Comparison of ENCODE assay signal across 17 cellular contexts in genomic region chr4:113707013-113707412, GRCh38. TPM values are rescaled to one million over a fixed set of nuclear protein-coding genes. Genes with fewer than 3 reads are reported as not detected.
A peak's percentile ranks its signal among the peaks of the same experiment; 100 is the strongest.
DNase-seq lines count a peak whose midpoint lies in the region; ATAC-seq, FAIRE-seq and TF ChIP-seq lines count a peak whose summit lies in the region.
"Had no signal": no experiment of that assay in that cellular context is flagged by ENCODE, and none has a peak within 500 bp of the region (broad histone marks: within the 10 kb centered on the region; RNA-seq: fewer than 3 reads in every experiment).

No MANE protein-coding gene starts in this region.

- H3K4me3 ChIP-seq in AG09309 (ENCODE audit: control insufficient read depth, low read depth, low read length): no peak overlapping the region
- peak overlapping the region; percentile 35; the same call in 1 of the 2 replicates for H3K4me3 ChIP-seq in GM23248
- no peak overlapping the region for H3K4me3 ChIP-seq in foreskin fibroblast (ENCODE audit: low read depth in 1 of 2, low read length in 2 of 2)
- H3K4me3 ChIP-seq: Peyer's patch, right lobe of liver had no signal

- H3K36me3 ChIP-seq in GM23248 (ENCODE audit: low read depth): 0 out of 2 replicates have a peak, but pooled peaks cover 3% of the 10 kb centered on the region
- H3K36me3 ChIP-seq: Peyer's patch, right lobe of liver had no signal

- H3K27me3 Mint-ChIP-seq in WTC11 (ENCODE audit: low read depth): no peaks in the 10 kb centered on the region
- H3K27me3 Mint-ChIP-seq: activated naive CD8-positive, alpha-beta T cell; natural killer cell treated with Interleukin-12 subunit alpha and Interleukin-12 subunit beta and Interleukin-15 and Interleukin-18, amount 100 ng/mL, for 72 hours; stimulated activated naive CD8-positive, alpha-beta T cell treated with anti-CD3 and anti-CD28 coated beads, Interleukin-15, Interleukin-2, amounts not matched to agents 100 ng/mL and 50 ng/mL, for 24 hours had no signal

- peaks cover 10% of the 10 kb centered on the region; the same call in 1 of the 2 replicates for H3K4me1 Mint-ChIP-seq in WTC11

- peak overlapping the region; percentile 70 for H3K4me2 ChIP-seq in GM23248 (ENCODE audit: unreplicated experiment)

- DNase-seq in AG09309 (ENCODE audit: low read depth) (peak; percentile 20), GM23248 (peak; percentile 79), WTC11 (ENCODE audit: low spot score) (no peak), foreskin fibroblast (peak; percentile 32 to 74), NCI-H2227 treated with DMSO at 0.1 percent for 48 hours (lab: John Stamatoyannopoulos, UW) (no peak), ureter (ENCODE audit: low spot score) (no peak), D721Med (ENCODE audit: insufficient read length, low spot score) (no peak)
- DNase-seq: activated CD4-positive, CD25-positive, alpha-beta regulatory T cell treated with anti-CD3 and anti-CD28 coated beads, Interleukin-2, amount 50 U/mL, for 72 hours; DMS153; erythroblast; NCI-H187; Peyer's patch; right lobe of liver had no signal

- FAIRE-seq in D721Med (lab: Jason Lieb, UNC): no peak

- H3K27ac ChIP-seq in GM23248: peak overlapping the region; percentile 65
- H3K27ac ChIP-seq: Peyer's patch, right lobe of liver had no signal

- H2AFZ ChIP-seq in GM23248: no peak overlapping the region

- CTCF ChIA-PET in WTC11 (lab: Charles Lee): no interaction called here

- H3K9me2 ChIP-seq in GM23248 (ENCODE audit: insufficient read depth): no peaks in the 10 kb centered on the region; the same call in 1 of the 2 replicates

- H3K36me3 Mint-ChIP-seq in WTC11: no peaks in the 10 kb centered on the region
- H3K36me3 Mint-ChIP-seq: natural killer cell treated with Interleukin-12 subunit alpha and Interleukin-12 subunit beta and Interleukin-15 and Interleukin-18, amount 100 ng/mL, for 72 hours had no signal

- POLR2A ChIA-PET in WTC11 (lab: Charles Lee): no interaction called here

- H3K79me2 ChIP-seq in GM23248 (ENCODE audit: insufficient read depth): peaks cover 96% of the 10 kb centered on the region

- no peak overlapping the region for H3K4me3 Mint-ChIP-seq in WTC11
- H3K4me3 Mint-ChIP-seq: activated naive CD8-positive, alpha-beta T cell; natural killer cell treated with Interleukin-12 subunit alpha and Interleukin-12 subunit beta and Interleukin-15 and Interleukin-18, amount 100 ng/mL, for 72 hours; stimulated activated naive CD8-positive, alpha-beta T cell treated with anti-CD3 and anti-CD28 coated beads, Interleukin-15, Interleukin-2, amounts not matched to agents 100 ng/mL and 50 ng/mL, for 24 hours had no signal

- peaks cover 31% of the 10 kb centered on the region for H3K4me1 ChIP-seq in GM23248 (ENCODE audit: insufficient read depth)

- H3K27me3 ChIP-seq in GM23248 (replicated peaks; ENCODE audit: insufficient read depth): no peaks in the 10 kb centered on the region
- H3K27me3 ChIP-seq: Peyer's patch, right lobe of liver had no signal

- peak overlapping the region; percentile 25; the same call in 1 of the 2 replicates for H3K27ac Mint-ChIP-seq in WTC11
- H3K27ac Mint-ChIP-seq: natural killer cell treated with Interleukin-12 subunit alpha and Interleukin-12 subunit beta and Interleukin-15 and Interleukin-18, amount 100 ng/mL, for 72 hours; stimulated activated naive CD8-positive, alpha-beta T cell treated with anti-CD3 and anti-CD28 coated beads, Interleukin-15, Interleukin-2, amounts not matched to agents 100 ng/mL and 50 ng/mL, for 24 hours had no signal

- TF ChIP-seq CTCF in AG09309 (IDR thresholded peaks at IDR 0.05; ENCODE audit: control insufficient read depth, insufficient read depth, low read depth, low read length, missing control alignments) (no peak), WTC11 (IDR thresholded peaks at IDR 0.05) (no peak), foreskin fibroblast (IDR thresholded peaks at IDR 0.05; ENCODE audit: low read depth, low read length) (no peak), D721Med (IDR thresholded peaks at IDR 0.05; ENCODE audit: insufficient read depth, missing control alignments) (no peak)

- H3F3A ChIP-seq in GM23248 (ENCODE audit: insufficient read depth): peaks cover 36% of the 10 kb centered on the region

- H3K9me3 ChIP-seq in GM23248 (ENCODE audit: low read depth): no peaks in the 10 kb centered on the region
- H3K9me3 ChIP-seq: Peyer's patch, right lobe of liver had no signal

- in situ Hi-C loops in GM23248 (cut with MboI): no loop called here

- WGBS in GM23248 (ENCODE audit: low coverage in 1 of 2, low lambda C conversion rate in 2 of 2, missing lambda C conversion rate in 2 of 2), 2 experiments: 42 to 44% methylated on average over 4 of the region's 4 CpGs

- H3K9ac ChIP-seq in GM23248: peak overlapping the region; percentile 19; the same call in 1 of the 2 replicates

- H4K20me1 ChIP-seq in GM23248 (ENCODE audit: insufficient read depth): no peaks in the 10 kb centered on the region; the same call in 1 of the 2 replicates

- no peak for ATAC-seq in WTC11
- ATAC-seq in GM19023 (IDR thresholded peaks at IDR 0.05; ENCODE audit: unreplicated experiment): no peak
- ATAC-seq: natural killer cell treated with Interleukin-12 subunit alpha and Interleukin-12 subunit beta and Interleukin-15 and Interleukin-18, amount 100 ng/mL, for 72 hours; right lobe of liver had no signal

- H3K9me3 Mint-ChIP-seq in WTC11: peaks cover under 1% of the 10 kb centered on the region; the same call in 1 of the 2 replicates
- H3K9me3 Mint-ChIP-seq: natural killer cell treated with Interleukin-12 subunit alpha and Interleukin-12 subunit beta and Interleukin-15 and Interleukin-18, amount 100 ng/mL, for 72 hours; stimulated activated naive CD8-positive, alpha-beta T cell treated with anti-CD3 and anti-CD28 coated beads, Interleukin-15, Interleukin-2, amounts not matched to agents 100 ng/mL and 50 ng/mL, for 24 hours had no signal

TF ChIP-seq in WTC11, 78 proteins besides CTCF, POLR2A, EP300 and RAD21:
- no peak for TF ChIP-seq RELA (CRISPR knock-in tag; IDR thresholded peaks at IDR 0.05; ENCODE audit: borderline replicate concordance)
- no peak for TF ChIP-seq JAZF1 (CRISPR knock-in tag; IDR thresholded peaks at IDR 0.05)
- no peak for TF ChIP-seq NFATC4 (CRISPR knock-in tag; IDR thresholded peaks at IDR 0.05)
- no peak for TF ChIP-seq NFE2L1 (CRISPR knock-in tag; IDR thresholded peaks at IDR 0.05)
- no peak for TF ChIP-seq GRHL2 (CRISPR knock-in tag; IDR thresholded peaks at IDR 0.05; ENCODE audit: insufficient replicate concordance, severe bottlenecking)

RNA-seq across cellular contexts. Expression of gene CAMK2D, which starts 54.5 kb away (rescaled TPM):
- total RNA-seq in GM23248 (2014; rRNA removed; shearing (Covaris generic)): 94.5 and 104 TPM in 2 replicates
- polyA plus RNA-seq in GM23248 (2016; fragmentation: Nextera tagmentation; extraction: Ambion mirVana): 74.4 and 78.8 TPM in 2 replicates
- total RNA-seq in WTC11 (2021) (15.8 to 17.7 TPM (median 16.5 TPM) in 3 replicates), ureter (40.2 TPM)

Comparison
In these comparisons a context has a peak if more than half of its experiments do, and no peak if none do; other contexts are left out.
1. DNase-seq: peak in AG09309 (single experiment), GM23248 (single experiment) and foreskin fibroblast (2 of 2); none in WTC11 (single experiment), NCI-H2227 treated with DMSO at 0.1 percent for 48 hours (single experiment), ureter (single experiment) and D721Med (single experiment).